In the genomic region with DNA sequence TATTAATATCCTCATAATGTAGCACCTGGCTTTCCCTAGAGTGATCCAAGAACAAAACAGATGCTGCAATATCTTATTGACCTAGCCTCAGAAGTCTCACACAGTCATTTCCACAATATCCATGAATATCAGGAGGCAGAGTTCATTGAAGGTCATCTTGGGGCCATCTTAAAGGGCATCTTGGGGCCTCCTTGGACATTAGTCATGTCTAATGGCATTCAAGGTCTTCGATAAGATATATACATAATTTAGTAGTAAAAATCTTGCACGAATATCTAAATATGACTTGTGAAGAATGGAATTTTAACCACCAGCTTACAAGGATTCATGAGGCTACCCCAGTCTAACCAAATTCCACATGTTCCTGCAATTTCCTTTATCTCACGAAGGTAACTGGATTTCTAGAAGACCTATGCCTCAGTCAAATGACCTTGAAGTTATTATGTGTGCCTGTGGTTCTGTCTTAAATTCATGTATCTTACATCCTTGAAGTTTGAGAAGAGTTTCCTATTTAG, we compare ENCODE assay signal across 17 cellular contexts.
DNase-seq lines count a peak whose midpoint lies in the region; ATAC-seq and TF ChIP-seq lines count a peak whose summit lies in the region.
"Had no signal": no experiment of that assay in that cellular context is flagged by ENCODE, and none has a peak within 500 bp of the region (broad histone marks: within the 10 kb centered on the region; RNA-seq: fewer than 3 reads in every experiment).

No MANE protein-coding gene starts in this region.

- H3K4me3 ChIP-seq in smooth muscle cell, result no peak overlapping the region
- H3K4me3 ChIP-seq in colonic mucosa, result no peak overlapping the region
- H3K4me3 ChIP-seq: GM12878, HAP-1 had no signal

- TF ChIP-seq CTCF in smooth muscle cell (IDR thresholded peaks at IDR 0.05; ENCODE audit: borderline replicate concordance, insufficient read depth, poor library complexity, severe bottlenecking), result no peak
- no peak for TF ChIP-seq CTCF in colonic mucosa (IDR thresholded peaks at IDR 0.05)

- no peak overlapping the region for H3K9ac ChIP-seq in smooth muscle cell (ENCODE audit: low read depth)
- H3K9ac ChIP-seq in colonic mucosa (ENCODE audit: low read depth in 2 of 2, low read length in 2 of 2), result no peak overlapping the region

- H3K36me3 ChIP-seq in smooth muscle cell (ENCODE audit: low read depth) (no peaks in the 10 kb centered on the region), colonic mucosa (no peaks in the 10 kb centered on the region)
- H3K36me3 ChIP-seq: HAP-1 had no signal

- no peaks in the 10 kb centered on the region for H3K79me2 ChIP-seq in smooth muscle cell (ENCODE audit: low read depth)

- 50% methylated on average over 3 of the region's 3 CpGs for WGBS in smooth muscle cell (ENCODE audit: low lambda C conversion rate)

- H3K27me3 ChIP-seq in smooth muscle cell (ENCODE audit: low read depth) (no peaks in the 10 kb centered on the region), colonic mucosa (no peaks in the 10 kb centered on the region)

- peak overlapping the region; percentile 27 for H3K4me2 ChIP-seq in smooth muscle cell

- H3F3A ChIP-seq in smooth muscle cell (ENCODE audit: low read depth), result no peaks in the 10 kb centered on the region

- peak; percentile 54 for DNase-seq in HS-27A (ENCODE audit: low read depth)
- peak; percentile 61 for DNase-seq in amniotic epithelial cell (ENCODE audit: low read depth)
- DNase-seq in smooth muscle cell (lab: John Stamatoyannopoulos, UW; ENCODE audit: unreplicated experiment), result no peak
- DNase-seq in NCI-H226, result no peak
- no peak for DNase-seq in colonic mucosa
- DNase-seq: C1 segment of cervical spinal cord; Calu3; CD4-positive, alpha-beta memory T cell; COR-L47; DMS53; DMS79 treated with DMSO at 0.1 percent for 48 hours; GDM1; GOT3; HFFc6 had no signal

- H4K20me1 ChIP-seq in smooth muscle cell (ENCODE audit: low read depth), result no peaks in the 10 kb centered on the region

- intact Hi-C loops in colonic mucosa (cut with DNase I), result no loop called here

- no peak for ATAC-seq in GM21825 (IDR thresholded peaks at IDR 0.05; ENCODE audit: unreplicated experiment)
- ATAC-seq: GM12878 had no signal

- H3K9me3 ChIP-seq in smooth muscle cell (replicated peaks; ENCODE audit: low read depth) (no peaks in the 10 kb centered on the region), colonic mucosa (no peaks in the 10 kb centered on the region)
- H3K9me3 ChIP-seq: HAP-1 had no signal

- no peak overlapping the region for H2AFZ ChIP-seq in smooth muscle cell (ENCODE audit: low read depth)

- H3K4me1 ChIP-seq in smooth muscle cell (ENCODE audit: low read depth) (no peaks in the 10 kb centered on the region), colonic mucosa (no peaks in the 10 kb centered on the region)
- H3K4me1 ChIP-seq: HAP-1 had no signal

- no peak overlapping the region for H3K27ac ChIP-seq in smooth muscle cell (ENCODE audit: low read depth)
- no peak overlapping the region for H3K27ac ChIP-seq in colonic mucosa

Comparison
In these comparisons a context has a peak if more than half of its experiments do, and no peak if none do; other contexts are left out.
1. DNase-seq: peak in HS-27A (single experiment) and amniotic epithelial cell (single experiment); none in smooth muscle cell (single experiment), NCI-H226 (single experiment) and colonic mucosa (single experiment).